14 cellular contexts compared by ENCODE assay signal in the genomic region with DNA sequence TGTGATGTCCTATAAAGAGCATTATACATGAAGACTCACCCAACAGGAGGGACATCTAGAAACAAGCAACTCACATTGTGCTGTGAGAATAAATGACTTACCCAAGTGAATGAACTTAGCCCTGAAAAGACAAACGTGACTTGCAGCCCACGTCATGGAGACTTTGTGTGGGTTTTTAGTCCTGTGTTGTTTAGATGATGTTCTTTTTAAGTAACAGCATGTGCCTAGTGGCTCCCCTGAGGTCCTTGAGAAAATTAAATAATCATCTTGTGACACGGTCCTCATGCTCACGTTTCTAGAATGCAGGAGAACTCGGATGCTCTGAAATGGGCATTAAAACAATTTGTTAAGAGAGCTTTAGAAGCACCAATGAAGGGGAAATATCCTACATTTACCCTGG.
DNase-seq lines count a peak whose midpoint lies in the region; ATAC-seq and TF ChIP-seq lines count a peak whose summit lies in the region.
"Had no signal": no experiment of that assay in that cellular context is flagged by ENCODE, and none has a peak within 500 bp of the region (broad histone marks: within the 10 kb centered on the region; RNA-seq: fewer than 3 reads in every experiment).

No MANE protein-coding gene starts in this region.

- H3K4me1 ChIP-seq in duodenal mucosa (ENCODE audit: control insufficient read depth in 1 of 2, insufficient read depth in 2 of 2, low read length in 2 of 2) (peaks cover 0 to 3% of the 10 kb centered on the region in 2 donors), mesodermal cell (ENCODE audit: control insufficient read depth, insufficient read depth, low read length, poor library complexity, severe bottlenecking) (peaks cover 24% of the 10 kb centered on the region)
- H3K4me1 ChIP-seq in CD8-positive, alpha-beta T cell (ENCODE audit: insufficient read depth, low read length): no peaks in the 10 kb centered on the region

- TF ChIP-seq CTCF in CD8-positive, alpha-beta T cell (IDR thresholded peaks at IDR 0.05): no peak

- no peak for ATAC-seq in GM21737 (IDR thresholded peaks at IDR 0.05; ENCODE audit: unreplicated experiment)
- ATAC-seq in CD8-positive, alpha-beta T cell: no peak
- ATAC-seq: activated CD8-positive, alpha-beta memory T cell treated with anti-CD3 and anti-CD28 coated beads, Interleukin-2, amount 10 ng/mL, durations not matched to agents 7 days and 5 days; T-cell had no signal

- no peaks in the 10 kb centered on the region for H3K36me3 Mint-ChIP-seq in CD8-positive, alpha-beta T cell
- H3K36me3 Mint-ChIP-seq: activated CD8-positive, alpha-beta memory T cell treated with anti-CD3 and anti-CD28 coated beads, Interleukin-2, amount 10 ng/mL, durations not matched to agents 7 days and 5 days; T-cell had no signal

- H3K9me3 ChIP-seq in MG63 (no peaks in the 10 kb centered on the region), duodenal mucosa (ENCODE audit: control insufficient read depth in 1 of 2, low read length in 2 of 2) (no peaks in the 10 kb centered on the region), mesodermal cell (ENCODE audit: control insufficient read depth, low read length) (no peaks in the 10 kb centered on the region)
- H3K9me3 ChIP-seq in CD8-positive, alpha-beta T cell (ENCODE audit: low read length): no peaks in the 10 kb centered on the region
- H3K9me3 ChIP-seq: pancreas had no signal

- H3K9ac ChIP-seq in duodenal mucosa (ENCODE audit: low read depth in 1 of 2, low read length in 2 of 2): no peak overlapping the region

- H3K4me1 Mint-ChIP-seq in CD8-positive, alpha-beta T cell (ENCODE audit: low read depth): no peaks in the 10 kb centered on the region
- H3K4me1 Mint-ChIP-seq: activated CD8-positive, alpha-beta memory T cell treated with anti-CD3 and anti-CD28 coated beads, Interleukin-2, amount 10 ng/mL, durations not matched to agents 7 days and 5 days; T-cell had no signal

- WGBS in mesodermal cell (ENCODE audit: insufficient coverage in 2 of 2), 2 experiments: 80 to 87% methylated on average over 5 of the region's 5 CpGs

- H3K36me3 ChIP-seq in MG63: peaks cover 2% of the 10 kb centered on the region; the same call in 1 of the 2 replicates
- H3K36me3 ChIP-seq in duodenal mucosa (ENCODE audit: control insufficient read depth in 1 of 2, insufficient read depth in 2 of 2, low read length in 2 of 2): no peaks in the 10 kb centered on the region
- no peaks in the 10 kb centered on the region for H3K36me3 ChIP-seq in mesodermal cell (ENCODE audit: control insufficient read depth, insufficient read depth, low read length)
- H3K36me3 ChIP-seq in CD8-positive, alpha-beta T cell (ENCODE audit: insufficient read depth, low read length): no peaks in the 10 kb centered on the region
- H3K36me3 ChIP-seq: cardiac muscle cell, pancreas had no signal

- H3K4me3 ChIP-seq in MG63 (peak overlapping the region; percentile 43), duodenal mucosa (ENCODE audit: low read depth in 1 of 2, low read length in 2 of 2) (no peak overlapping the region), mesodermal cell (ENCODE audit: extremely low read depth, insufficient read depth, low read length, poor library complexity, severe bottlenecking) (no peak overlapping the region)
- H3K4me3 ChIP-seq in CD8-positive, alpha-beta T cell (ENCODE audit: low read depth, low read length): no peak overlapping the region
- H3K4me3 ChIP-seq: cardiac muscle cell, pancreas had no signal

- POLR2A ChIA-PET in CD8-positive, alpha-beta T cell (lab: Charles Lee): no interaction called here

- no peak overlapping the region for H3K4me3 Mint-ChIP-seq in CD8-positive, alpha-beta T cell
- H3K4me3 Mint-ChIP-seq: activated CD8-positive, alpha-beta memory T cell treated with anti-CD3 and anti-CD28 coated beads, Interleukin-2, amount 10 ng/mL, durations not matched to agents 7 days and 5 days; T-cell had no signal

- no peaks in the 10 kb centered on the region for H3K27me3 ChIP-seq in MG63
- no peaks in the 10 kb centered on the region for H3K27me3 ChIP-seq in duodenal mucosa (ENCODE audit: control insufficient read depth in 1 of 2, insufficient read depth in 2 of 2, low read length in 2 of 2)
- H3K27me3 ChIP-seq in CD8-positive, alpha-beta T cell (ENCODE audit: insufficient read depth, low read length): no peaks in the 10 kb centered on the region
- H3K27me3 ChIP-seq: cardiac muscle cell, pancreas had no signal

- intact Hi-C loops in CD8-positive, alpha-beta T cell (cut with DNase I, micrococcal nuclease): no loop called here

- no peak overlapping the region for H3K27ac Mint-ChIP-seq in CD8-positive, alpha-beta T cell
- H3K27ac Mint-ChIP-seq: activated CD8-positive, alpha-beta memory T cell treated with anti-CD3 and anti-CD28 coated beads, Interleukin-2, amount 10 ng/mL, durations not matched to agents 7 days and 5 days; T-cell had no signal

- no peak for DNase-seq in MG63
- no peak for DNase-seq in substantia nigra (lab: John Stamatoyannopoulos, UW)
- no peak for DNase-seq in NCI-H2171 (lab: John Stamatoyannopoulos, UW)
- no peak for DNase-seq in activated naive CD4-positive, alpha-beta T cell treated with Interleukin-2 at 50 U/mL for 16 hours
- no peak for DNase-seq in CD8-positive, alpha-beta T cell
- DNase-seq: activated CD8-positive, alpha-beta memory T cell treated with anti-CD3 and anti-CD28 coated beads, Interleukin-2, amount 10 ng/mL, durations not matched to agents 7 days and 5 days; Calu3; NCI-H510A treated with DMSO at 0.1 percent for 48 hours; pancreas; T-cell had no signal

- CTCF ChIA-PET in CD8-positive, alpha-beta T cell (lab: Charles Lee): no interaction called here

- peaks cover 29% of the 10 kb centered on the region for H3K27me3 Mint-ChIP-seq in CD8-positive, alpha-beta T cell (ENCODE audit: low read depth)

- no peaks in the 10 kb centered on the region for H3K9me3 Mint-ChIP-seq in CD8-positive, alpha-beta T cell
- H3K9me3 Mint-ChIP-seq: T-cell had no signal

- H3K27ac ChIP-seq in duodenal mucosa (ENCODE audit: low read depth, low read length): peak overlapping the region; percentile 69
- peak overlapping the region; percentile 94 for H3K27ac ChIP-seq in mesodermal cell (ENCODE audit: low read depth, low read length, severe bottlenecking)
- peak overlapping the region; percentile 53 for H3K27ac ChIP-seq in substantia nigra (ENCODE audit: low read depth, low read length, poor library complexity, severe bottlenecking)
- H3K27ac ChIP-seq in CD8-positive, alpha-beta T cell (ENCODE audit: low read depth, low read length): no peak overlapping the region
- H3K27ac ChIP-seq: cardiac muscle cell had no signal
